ENCODE assay signal across 11 cellular contexts in the genomic region with DNA sequence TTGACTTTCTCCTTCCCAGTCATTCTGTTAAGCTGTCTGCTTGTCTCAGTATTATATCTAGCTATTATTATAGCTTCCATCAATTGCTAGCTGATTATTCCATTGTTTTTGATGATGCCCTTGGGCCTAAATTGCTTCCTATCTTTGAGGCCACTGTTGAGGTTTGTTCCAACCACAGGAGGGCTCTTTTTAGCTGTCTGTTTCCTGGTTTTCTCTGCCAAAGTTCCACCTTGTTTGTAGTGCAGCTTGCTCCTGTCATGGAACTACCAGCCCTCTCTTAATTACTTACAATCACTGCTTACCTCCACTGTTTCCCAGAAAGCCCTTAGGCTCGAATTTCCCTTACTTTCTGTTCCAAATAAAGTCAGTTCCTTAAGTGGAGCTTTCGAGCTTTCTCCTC.
A peak's percentile ranks its signal among the peaks of the same experiment; 100 is the strongest.
DNase-seq lines count a peak whose midpoint lies in the region; ATAC-seq, FAIRE-seq and TF ChIP-seq lines count a peak whose summit lies in the region.
"Had no signal": no experiment of that assay in that cellular context is flagged by ENCODE, and none has a peak within 500 bp of the region (broad histone marks: within the 10 kb centered on the region; RNA-seq: fewer than 3 reads in every experiment).

No MANE protein-coding gene starts in this region.

- WGBS in pancreas, 2 donors = 64 to 68% methylated on average over 2 of the region's 2 CpGs
- 71 to 82% methylated on average over 2 of the region's 2 CpGs for WGBS in tibial nerve, 2 donors

- H3K4me1 Mint-ChIP-seq in T-cell = no peaks in the 10 kb centered on the region

- ATAC-seq in pancreas = peak in 3 of 4 donors; percentile 79 to 88 (median 87)
- ATAC-seq in T-cell (replicated peaks in 1 of 4) = no peak
- no peak for ATAC-seq in GM21423 (IDR thresholded peaks at IDR 0.05; ENCODE audit: unreplicated experiment)
- ATAC-seq: effector memory CD8-positive, alpha-beta T cell had no signal

- H3K4me3 ChIP-seq in epithelial cell of proximal tubule (ENCODE audit: low read depth, low read length) = no peak overlapping the region
- H3K4me3 ChIP-seq in pancreas = no peak overlapping the region
- H3K4me3 ChIP-seq in tibial nerve = no peak overlapping the region

- H3K27ac ChIP-seq in pancreas = peak overlapping the region in 2 of 4 donors; percentile 30 to 38
- no peak overlapping the region for H3K27ac ChIP-seq in tibial nerve

- no peak for TF ChIP-seq POLR2A in tibial nerve (IDR thresholded peaks at IDR 0.05)

- H3K36me3 ChIP-seq in pancreas = no peaks in the 10 kb centered on the region
- H3K36me3 ChIP-seq in tibial nerve = no peaks in the 10 kb centered on the region

- POLR2A ChIA-PET in T-cell (lab: Charles Lee) = no interaction called here

- no peak for FAIRE-seq in pancreas (lab: Jason Lieb, UNC)

- H3K27me3 ChIP-seq in pancreas (no peaks in the 10 kb centered on the region), tibial nerve (no peaks in the 10 kb centered on the region)

- no peaks in the 10 kb centered on the region for H3K36me3 Mint-ChIP-seq in T-cell

- no peaks in the 10 kb centered on the region for H3K9me3 ChIP-seq in pancreas
- H3K9me3 ChIP-seq in tibial nerve = no peaks in the 10 kb centered on the region

- H3K4me1 ChIP-seq in pancreas (peaks cover 8 to 14% (median 9%) of the 10 kb centered on the region in 3 donors), tibial nerve (peaks cover 0 to 7% (median 0%) of the 10 kb centered on the region in 4 donors)

- H3K9me3 Mint-ChIP-seq in T-cell = peaks cover 0 to 2% (median 0%) of the 10 kb centered on the region in 3 donors
- H3K9me3 Mint-ChIP-seq: effector memory CD8-positive, alpha-beta T cell; nephron had no signal

- intact Hi-C loops in pancreas (cut with DNase I) = no loop called here
- intact Hi-C loops in head of caudate nucleus (cut with DNase I) = no loop called here

- TF ChIP-seq EP300 in tibial nerve (IDR thresholded peaks at IDR 0.05) = no peak

- no peak overlapping the region for H3K27ac Mint-ChIP-seq in T-cell
- H3K27ac Mint-ChIP-seq: effector memory CD8-positive, alpha-beta T cell had no signal

- CTCF ChIA-PET in T-cell (lab: Charles Lee) = no interaction called here

- peaks cover 5 to 6% of the 10 kb centered on the region in 2 donors for H3K27me3 Mint-ChIP-seq in T-cell

- DNase-seq in EL (peak; percentile 22), NCI-H2196 (lab: John Stamatoyannopoulos, UW; ENCODE audit: unreplicated experiment) (peak; percentile 39), epithelial cell of proximal tubule (ENCODE audit: low read depth) (peak; percentile 18), pancreas (no peak), tibial nerve (ENCODE audit: low spot score in 2 of 2) (no peak), T-cell (no peak), head of caudate nucleus (no peak)
- DNase-seq: effector memory CD8-positive, alpha-beta T cell; stimulated activated CD4-positive, alpha-beta T cell treated with anti-CD3 and anti-CD28 coated beads, Interleukin-15, amount 100 ng/mL, for 24 hours had no signal

- no peak overlapping the region for H3K4me3 Mint-ChIP-seq in T-cell
- H3K4me3 Mint-ChIP-seq: effector memory CD8-positive, alpha-beta T cell; nephron had no signal

- peak; percentile 58 for TF ChIP-seq CTCF in epithelial cell of proximal tubule (conservative IDR thresholded peaks at IDR 0.05; ENCODE audit: low read depth, low read length)
- TF ChIP-seq CTCF in pancreas (IDR thresholded peaks at IDR 0.05) = peak in 1 of 4 donors; percentile 13
- TF ChIP-seq CTCF in tibial nerve (IDR thresholded peaks at IDR 0.05) = no peak

Comparison
In these comparisons a context has a peak if more than half of its experiments do, and no peak if none do; other contexts are left out.
1. DNase-seq: peak in EL (single experiment), NCI-H2196 (single experiment) and epithelial cell of proximal tubule (single experiment); none in pancreas (0 of 6), tibial nerve (0 of 2), T-cell (0 of 34) and head of caudate nucleus (0 of 42).
2. ATAC-seq: peak in pancreas (3 of 4); none in T-cell (0 of 4) and GM21423 (single experiment).